In the genomic region with DNA sequence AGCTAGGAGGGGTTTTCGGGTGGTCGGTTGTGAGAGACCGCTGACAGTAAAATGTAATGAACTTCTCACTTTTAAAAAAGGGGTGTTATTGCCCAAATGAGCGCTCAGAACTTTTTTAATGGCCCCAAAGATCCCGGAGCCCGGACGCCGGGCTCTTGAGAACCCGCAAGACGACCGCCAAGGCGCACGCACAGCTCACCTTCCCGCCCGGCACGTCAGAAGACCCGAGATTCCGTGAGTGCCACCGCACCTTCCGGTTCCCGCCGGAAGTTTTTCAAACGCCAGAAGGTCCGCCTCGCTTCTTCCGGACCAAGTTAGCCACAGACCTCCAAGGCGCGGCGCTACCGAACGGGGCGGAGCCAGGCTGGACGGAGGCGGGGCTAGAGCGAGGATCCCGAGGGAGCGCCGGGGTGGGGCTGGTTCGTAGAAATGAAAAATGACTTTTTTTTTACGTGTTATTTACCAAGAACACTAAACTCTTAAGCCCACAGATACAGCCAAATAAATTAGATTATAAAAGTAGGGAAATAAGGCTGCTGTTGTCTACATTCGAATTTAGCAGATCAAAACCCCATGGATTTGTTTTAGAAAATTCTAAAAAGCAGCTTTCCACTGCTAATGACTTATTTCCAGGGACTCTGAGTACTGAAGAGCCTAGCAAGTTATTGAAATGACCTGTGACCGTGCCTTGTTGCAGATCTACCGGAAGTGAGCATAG, we compare ENCODE assay signal across 1 cellular context.
TF ChIP-seq lines count a peak whose summit lies in the region.

A gene with protein sequence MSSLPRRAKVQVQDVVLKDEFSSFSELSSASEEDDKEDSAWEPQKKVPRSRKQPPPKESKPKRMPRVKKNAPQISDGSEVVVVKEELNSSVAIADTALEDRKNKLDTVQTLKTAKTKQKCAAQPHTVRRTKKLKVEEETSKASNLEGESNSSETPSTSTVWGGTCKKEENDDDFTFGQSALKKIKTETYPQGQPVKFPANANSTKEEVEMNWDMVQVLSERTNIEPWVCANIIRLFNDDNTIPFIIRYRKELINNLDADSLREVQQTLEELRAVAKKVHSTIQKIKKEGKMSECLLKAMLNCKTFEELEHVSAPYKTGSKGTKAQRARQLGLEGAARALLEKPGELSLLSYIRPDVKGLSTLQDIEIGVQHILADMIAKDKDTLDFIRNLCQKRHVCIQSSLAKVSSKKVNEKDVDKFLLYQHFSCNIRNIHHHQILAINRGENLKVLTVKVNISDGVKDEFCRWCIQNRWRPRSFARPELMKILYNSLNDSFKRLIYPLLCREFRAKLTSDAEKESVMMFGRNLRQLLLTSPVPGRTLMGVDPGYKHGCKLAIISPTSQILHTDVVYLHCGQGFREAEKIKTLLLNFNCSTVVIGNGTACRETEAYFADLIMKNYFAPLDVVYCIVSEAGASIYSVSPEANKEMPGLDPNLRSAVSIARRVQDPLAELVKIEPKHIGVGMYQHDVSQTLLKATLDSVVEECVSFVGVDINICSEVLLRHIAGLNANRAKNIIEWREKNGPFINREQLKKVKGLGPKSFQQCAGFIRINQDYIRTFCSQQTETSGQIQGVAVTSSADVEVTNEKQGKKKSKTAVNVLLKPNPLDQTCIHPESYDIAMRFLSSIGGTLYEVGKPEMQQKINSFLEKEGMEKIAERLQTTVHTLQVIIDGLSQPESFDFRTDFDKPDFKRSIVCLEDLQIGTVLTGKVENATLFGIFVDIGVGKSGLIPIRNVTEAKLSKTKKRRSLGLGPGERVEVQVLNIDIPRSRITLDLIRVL (minus strand): TSS at position 248 of the 718 bp plus-strand sequence. CDS start 5,826 bp downstream, outside the sequence.

TF ChIP-seq in HEK293, 187 proteins besides CTCF, POLR2A, EP300 and RAD21 (continued from another document and continues in another):
- TF ChIP-seq, protein P1, sequence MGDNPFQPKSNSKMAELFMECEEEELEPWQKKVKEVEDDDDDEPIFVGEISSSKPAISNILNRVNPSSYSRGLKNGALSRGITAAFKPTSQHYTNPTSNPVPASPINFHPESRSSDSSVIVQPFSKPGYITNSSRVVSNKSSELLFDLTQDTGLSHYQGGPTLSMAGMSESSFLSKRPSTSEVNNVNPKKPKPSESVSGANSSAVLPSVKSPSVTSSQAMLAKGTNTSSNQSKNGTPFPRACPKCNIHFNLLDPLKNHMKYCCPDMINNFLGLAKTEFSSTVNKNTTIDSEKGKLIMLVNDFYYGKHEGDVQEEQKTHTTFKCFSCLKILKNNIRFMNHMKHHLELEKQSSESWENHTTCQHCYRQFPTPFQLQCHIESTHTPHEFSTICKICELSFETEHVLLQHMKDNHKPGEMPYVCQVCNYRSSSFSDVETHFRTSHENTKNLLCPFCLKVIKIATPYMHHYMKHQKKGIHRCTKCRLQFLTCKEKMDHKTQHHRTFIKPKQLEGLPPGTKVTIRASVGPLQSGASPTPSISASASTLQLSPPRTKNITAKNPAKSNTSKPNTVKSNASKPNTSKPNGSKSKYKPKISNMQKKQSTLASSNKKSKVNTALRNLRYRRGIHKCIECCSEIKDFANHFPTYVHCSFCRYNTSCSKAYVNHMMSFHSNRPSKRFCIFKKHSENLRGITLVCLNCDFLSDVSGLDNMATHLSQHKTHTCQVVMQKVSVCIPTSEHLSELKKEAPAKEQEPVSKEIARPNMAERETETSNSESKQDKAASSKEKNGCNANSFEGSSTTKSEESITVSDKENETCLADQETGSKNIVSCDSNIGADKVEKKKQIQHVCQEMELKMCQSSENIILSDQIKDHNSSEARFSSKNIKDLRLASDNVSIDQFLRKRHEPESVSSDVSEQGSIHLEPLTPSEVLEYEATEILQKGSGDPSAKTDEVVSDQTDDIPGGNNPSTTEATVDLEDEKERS (tag by site-specific recombination; IDR thresholded peaks at IDR 0.05): no peak
- TF ChIP-seq, protein P2, sequence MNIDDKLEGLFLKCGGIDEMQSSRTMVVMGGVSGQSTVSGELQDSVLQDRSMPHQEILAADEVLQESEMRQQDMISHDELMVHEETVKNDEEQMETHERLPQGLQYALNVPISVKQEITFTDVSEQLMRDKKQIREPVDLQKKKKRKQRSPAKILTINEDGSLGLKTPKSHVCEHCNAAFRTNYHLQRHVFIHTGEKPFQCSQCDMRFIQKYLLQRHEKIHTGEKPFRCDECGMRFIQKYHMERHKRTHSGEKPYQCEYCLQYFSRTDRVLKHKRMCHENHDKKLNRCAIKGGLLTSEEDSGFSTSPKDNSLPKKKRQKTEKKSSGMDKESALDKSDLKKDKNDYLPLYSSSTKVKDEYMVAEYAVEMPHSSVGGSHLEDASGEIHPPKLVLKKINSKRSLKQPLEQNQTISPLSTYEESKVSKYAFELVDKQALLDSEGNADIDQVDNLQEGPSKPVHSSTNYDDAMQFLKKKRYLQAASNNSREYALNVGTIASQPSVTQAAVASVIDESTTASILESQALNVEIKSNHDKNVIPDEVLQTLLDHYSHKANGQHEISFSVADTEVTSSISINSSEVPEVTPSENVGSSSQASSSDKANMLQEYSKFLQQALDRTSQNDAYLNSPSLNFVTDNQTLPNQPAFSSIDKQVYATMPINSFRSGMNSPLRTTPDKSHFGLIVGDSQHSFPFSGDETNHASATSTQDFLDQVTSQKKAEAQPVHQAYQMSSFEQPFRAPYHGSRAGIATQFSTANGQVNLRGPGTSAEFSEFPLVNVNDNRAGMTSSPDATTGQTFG (tag by site-specific recombination; IDR thresholded peaks at IDR 0.05; ENCODE audit: borderline replicate concordance): no peak
- TF ChIP-seq GFI1B (tag by site-specific recombination; IDR thresholded peaks at IDR 0.05) (no peak), IKZF3 (tag by site-specific recombination; IDR thresholded peaks at IDR 0.05) (no peak), RBAK (tag by site-specific recombination; IDR thresholded peaks at IDR 0.05) (no peak), ZFP3 (tag by site-specific recombination; IDR thresholded peaks at IDR 0.05; ENCODE audit: low read depth) (no peak), ZNF169 (tag by site-specific recombination; IDR thresholded peaks at IDR 0.05) (no peak), ZNF792 (tag by site-specific recombination; IDR thresholded peaks at IDR 0.05) (no peak), YY1 (tag by site-specific recombination; IDR thresholded peaks at IDR 0.05) (no peak), ZNF426 (tag by site-specific recombination; IDR thresholded peaks at IDR 0.05) (no peak), SP3 (tag by site-specific recombination; IDR thresholded peaks at IDR 0.05) (peak; percentile 73), ZNF600 (tag by site-specific recombination; IDR thresholded peaks at IDR 0.05) (no peak), ZNF302 (tag by site-specific recombination; IDR thresholded peaks at IDR 0.05; ENCODE audit: low read depth) (no peak), ZNF654 (tag by site-specific recombination; IDR thresholded peaks at IDR 0.05; ENCODE audit: low read depth) (no peak), ZSCAN16 (tag by site-specific recombination; IDR thresholded peaks at IDR 0.05) (no peak), ZNF548 (tag by site-specific recombination; IDR thresholded peaks at IDR 0.05) (no peak), ZNF133 (tag by site-specific recombination; IDR thresholded peaks at IDR 0.05) (no peak), ZNF677 (tag by site-specific recombination; IDR thresholded peaks at IDR 0.05) (no peak), ZNF747 (tag by site-specific recombination; IDR thresholded peaks at IDR 0.05) (no peak), ZNF175 (tag by site-specific recombination; IDR thresholded peaks at IDR 0.05) (no peak), ZFP69B (tag by site-specific recombination; IDR thresholded peaks at IDR 0.05) (no peak), ZNF791 (tag by site-specific recombination; IDR thresholded peaks at IDR 0.05) (no peak), ZNF555 (tag by site-specific recombination; conservative IDR thresholded peaks at IDR 0.05) (no peak), ZNF132 (tag by site-specific recombination; IDR thresholded peaks at IDR 0.05; ENCODE audit: borderline replicate concordance) (no peak), ZNF473 (tag by site-specific recombination; IDR thresholded peaks at IDR 0.05) (no peak), ZNF16 (tag by site-specific recombination; IDR thresholded peaks at IDR 0.05; ENCODE audit: low read depth) (no peak), ZNF561 (tag by site-specific recombination; IDR thresholded peaks at IDR 0.05; ENCODE audit: borderline replicate concordance) (0 out of 2 replicates have a peak, but pooled peaks have one; percentile 23), ZNF707 (tag by site-specific recombination; IDR thresholded peaks at IDR 0.05) (no peak), BCL11B (tag by site-specific recombination; IDR thresholded peaks at IDR 0.05; ENCODE audit: low read depth) (no peak), ZNF114 (tag by site-specific recombination; IDR thresholded peaks at IDR 0.05) (no peak), ZNF544 (tag by site-specific recombination; IDR thresholded peaks at IDR 0.05) (no peak), ZNF121 (tag by site-specific recombination; IDR thresholded peaks at IDR 0.05) (no peak), ZNF112 (tag by site-specific recombination; IDR thresholded peaks at IDR 0.05) (no peak), ZNF423 (tag by site-specific recombination; IDR thresholded peaks at IDR 0.05) (no peak)
- TF ChIP-seq, protein P3, sequence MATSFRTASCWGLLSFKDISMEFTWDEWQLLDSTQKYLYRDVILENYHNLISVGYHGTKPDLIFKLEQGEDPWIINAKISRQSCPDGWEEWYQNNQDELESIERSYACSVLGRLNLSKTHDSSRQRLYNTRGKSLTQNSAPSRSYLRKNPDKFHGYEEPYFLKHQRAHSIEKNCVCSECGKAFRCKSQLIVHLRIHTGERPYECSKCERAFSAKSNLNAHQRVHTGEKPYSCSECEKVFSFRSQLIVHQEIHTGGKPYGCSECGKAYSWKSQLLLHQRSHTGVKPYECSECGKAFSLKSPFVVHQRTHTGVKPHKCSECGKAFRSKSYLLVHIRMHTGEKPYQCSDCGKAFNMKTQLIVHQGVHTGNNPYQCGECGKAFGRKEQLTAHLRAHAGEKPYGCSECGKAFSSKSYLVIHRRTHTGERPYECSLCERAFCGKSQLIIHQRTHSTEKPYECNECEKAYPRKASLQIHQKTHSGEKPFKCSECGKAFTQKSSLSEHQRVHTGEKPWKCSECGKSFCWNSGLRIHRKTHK (tag by site-specific recombination; IDR thresholded peaks at IDR 0.05): no peak
- TF ChIP-seq, protein P4, sequence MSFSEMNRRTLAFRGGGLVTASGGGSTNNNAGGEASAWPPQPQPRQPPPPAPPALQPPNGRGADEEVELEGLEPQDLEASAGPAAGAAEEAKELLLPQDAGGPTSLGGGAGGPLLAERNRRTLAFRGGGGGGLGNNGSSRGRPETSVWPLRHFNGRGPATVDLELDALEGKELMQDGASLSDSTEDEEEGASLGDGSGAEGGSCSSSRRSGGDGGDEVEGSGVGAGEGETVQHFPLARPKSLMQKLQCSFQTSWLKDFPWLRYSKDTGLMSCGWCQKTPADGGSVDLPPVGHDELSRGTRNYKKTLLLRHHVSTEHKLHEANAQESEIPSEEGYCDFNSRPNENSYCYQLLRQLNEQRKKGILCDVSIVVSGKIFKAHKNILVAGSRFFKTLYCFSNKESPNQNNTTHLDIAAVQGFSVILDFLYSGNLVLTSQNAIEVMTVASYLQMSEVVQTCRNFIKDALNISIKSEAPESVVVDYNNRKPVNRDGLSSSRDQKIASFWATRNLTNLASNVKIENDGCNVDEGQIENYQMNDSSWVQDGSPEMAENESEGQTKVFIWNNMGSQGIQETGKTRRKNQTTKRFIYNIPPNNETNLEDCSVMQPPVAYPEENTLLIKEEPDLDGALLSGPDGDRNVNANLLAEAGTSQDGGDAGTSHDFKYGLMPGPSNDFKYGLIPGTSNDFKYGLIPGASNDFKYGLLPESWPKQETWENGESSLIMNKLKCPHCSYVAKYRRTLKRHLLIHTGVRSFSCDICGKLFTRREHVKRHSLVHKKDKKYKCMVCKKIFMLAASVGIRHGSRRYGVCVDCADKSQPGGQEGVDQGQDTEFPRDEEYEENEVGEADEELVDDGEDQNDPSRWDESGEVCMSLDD (tag by site-specific recombination; IDR thresholded peaks at IDR 0.05): no peak
- TF ChIP-seq, protein P5, sequence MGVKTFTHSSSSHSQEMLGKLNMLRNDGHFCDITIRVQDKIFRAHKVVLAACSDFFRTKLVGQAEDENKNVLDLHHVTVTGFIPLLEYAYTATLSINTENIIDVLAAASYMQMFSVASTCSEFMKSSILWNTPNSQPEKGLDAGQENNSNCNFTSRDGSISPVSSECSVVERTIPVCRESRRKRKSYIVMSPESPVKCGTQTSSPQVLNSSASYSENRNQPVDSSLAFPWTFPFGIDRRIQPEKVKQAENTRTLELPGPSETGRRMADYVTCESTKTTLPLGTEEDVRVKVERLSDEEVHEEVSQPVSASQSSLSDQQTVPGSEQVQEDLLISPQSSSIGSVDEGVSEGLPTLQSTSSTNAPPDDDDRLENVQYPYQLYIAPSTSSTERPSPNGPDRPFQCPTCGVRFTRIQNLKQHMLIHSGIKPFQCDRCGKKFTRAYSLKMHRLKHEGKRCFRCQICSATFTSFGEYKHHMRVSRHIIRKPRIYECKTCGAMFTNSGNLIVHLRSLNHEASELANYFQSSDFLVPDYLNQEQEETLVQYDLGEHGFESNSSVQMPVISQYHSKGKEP (tag by site-specific recombination; IDR thresholded peaks at IDR 0.05): no peak
- TF ChIP-seq, protein P6, sequence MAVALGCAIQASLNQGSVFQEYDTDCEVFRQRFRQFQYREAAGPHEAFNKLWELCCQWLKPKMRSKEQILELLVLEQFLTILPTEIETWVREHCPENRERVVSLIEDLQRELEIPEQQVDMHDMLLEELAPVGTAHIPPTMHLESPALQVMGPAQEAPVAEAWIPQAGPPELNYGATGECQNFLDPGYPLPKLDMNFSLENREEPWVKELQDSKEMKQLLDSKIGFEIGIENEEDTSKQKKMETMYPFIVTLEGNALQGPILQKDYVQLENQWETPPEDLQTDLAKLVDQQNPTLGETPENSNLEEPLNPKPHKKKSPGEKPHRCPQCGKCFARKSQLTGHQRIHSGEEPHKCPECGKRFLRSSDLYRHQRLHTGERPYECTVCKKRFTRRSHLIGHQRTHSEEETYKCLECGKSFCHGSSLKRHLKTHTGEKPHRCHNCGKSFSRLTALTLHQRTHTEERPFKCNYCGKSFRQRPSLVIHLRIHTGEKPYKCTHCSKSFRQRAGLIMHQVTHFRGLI (tag by site-specific recombination; IDR thresholded peaks at IDR 0.05): no peak
- TF ChIP-seq, protein P7, sequence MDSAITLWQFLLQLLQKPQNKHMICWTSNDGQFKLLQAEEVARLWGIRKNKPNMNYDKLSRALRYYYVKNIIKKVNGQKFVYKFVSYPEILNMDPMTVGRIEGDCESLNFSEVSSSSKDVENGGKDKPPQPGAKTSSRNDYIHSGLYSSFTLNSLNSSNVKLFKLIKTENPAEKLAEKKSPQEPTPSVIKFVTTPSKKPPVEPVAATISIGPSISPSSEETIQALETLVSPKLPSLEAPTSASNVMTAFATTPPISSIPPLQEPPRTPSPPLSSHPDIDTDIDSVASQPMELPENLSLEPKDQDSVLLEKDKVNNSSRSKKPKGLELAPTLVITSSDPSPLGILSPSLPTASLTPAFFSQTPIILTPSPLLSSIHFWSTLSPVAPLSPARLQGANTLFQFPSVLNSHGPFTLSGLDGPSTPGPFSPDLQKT (IDR thresholded peaks at IDR 0.05; ENCODE audit: borderline replicate concordance, low read depth, low read length): no peak
